2 cellular contexts compared by ENCODE assay signal in genomic region chr10:100746413-100746931, GRCh38.
TF ChIP-seq lines count a peak whose summit lies in the region.

No MANE protein-coding gene starts in this region.

TF ChIP-seq in IMR-90, 13 proteins besides CTCF, POLR2A, EP300 and RAD21:
- TF ChIP-seq CEBPB (IDR thresholded peaks at IDR 0.05; ENCODE audit: low read depth, low read length) (no peak), USF2 (IDR thresholded peaks at IDR 0.05; ENCODE audit: low read depth, low read length) (no peak), FOS (IDR thresholded peaks at IDR 0.05; ENCODE audit: low read depth, low read length) (no peak), NFE2L2 (IDR thresholded peaks at IDR 0.05; ENCODE audit: low read depth, low read length) (no peak), BHLHE40 (IDR thresholded peaks at IDR 0.05; ENCODE audit: low read depth, low read length) (no peak), RCOR1 (IDR thresholded peaks at IDR 0.05; ENCODE audit: insufficient replicate concordance, low read length) (no peak), SMC3 (IDR thresholded peaks at IDR 0.05; ENCODE audit: low read depth, low read length) (no peak), MAZ (IDR thresholded peaks at IDR 0.05; ENCODE audit: borderline replicate concordance, low read depth, low read length) (no peak), RFX5 (IDR thresholded peaks at IDR 0.05; ENCODE audit: low read depth, low read length) (no peak), MAFK (IDR thresholded peaks at IDR 0.05; ENCODE audit: low read depth, low read length) (no peak), ELK1 (IDR thresholded peaks at IDR 0.05; ENCODE audit: borderline replicate concordance, low read depth, low read length) (no peak), CHD1 (IDR thresholded peaks at IDR 0.05; ENCODE audit: low read depth, low read length) (no peak), MXI1 (IDR thresholded peaks at IDR 0.05; ENCODE audit: borderline replicate concordance, low read depth, low read length) (no peak)

TF ChIP-seq in SK-N-SH, 30 proteins besides CTCF, POLR2A, EP300 and RAD21:
- no peak for TF ChIP-seq POLR2AphosphoS5 (IDR thresholded peaks at IDR 0.05; ENCODE audit: low read depth, low read length)
- TF ChIP-seq MXI1 (IDR thresholded peaks at IDR 0.05; ENCODE audit: low read depth, low read length): no peak
- TF ChIP-seq RFX5 (IDR thresholded peaks at IDR 0.05; ENCODE audit: low read length): no peak
- TF ChIP-seq NRF1 (IDR thresholded peaks at IDR 0.05; ENCODE audit: low read depth, low read length): no peak
- TF ChIP-seq MAX (IDR thresholded peaks at IDR 0.05; ENCODE audit: low read depth): no peak
- TF ChIP-seq USF2 (IDR thresholded peaks at IDR 0.05; ENCODE audit: borderline replicate concordance, low read depth, low read length): no peak
